2 cellular contexts compared by ENCODE assay signal in the genomic region with DNA sequence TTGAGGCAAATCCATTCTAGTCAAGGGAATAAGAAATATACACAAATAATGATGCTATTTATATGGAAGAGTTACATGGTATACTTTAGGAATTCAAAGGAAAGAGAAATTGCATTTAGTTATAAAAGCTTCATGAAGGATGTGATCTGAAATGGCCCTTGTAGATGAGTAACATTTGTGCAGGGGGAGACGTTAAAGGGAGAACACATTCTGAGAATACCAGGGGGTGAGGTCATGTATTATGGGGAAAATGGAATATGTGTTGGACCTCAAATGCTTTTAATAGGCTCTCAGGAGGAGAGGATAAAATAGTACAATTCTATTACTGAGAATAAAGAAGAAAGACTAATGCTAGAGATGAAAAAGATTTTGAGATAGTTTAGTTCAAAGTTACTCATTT.
TF ChIP-seq lines count a peak whose summit lies in the region.

No MANE protein-coding gene starts in this region.

TF ChIP-seq in SK-N-SH, 30 proteins besides CTCF, POLR2A, EP300 and RAD21 (continued from another document):
- TF ChIP-seq TCF12 (IDR thresholded peaks at IDR 0.05), result no peak
- TF ChIP-seq FOXJ3 (CRISPR knock-in tag; IDR thresholded peaks at IDR 0.05), result no peak
- TF ChIP-seq ELF1 (IDR thresholded peaks at IDR 0.05), result no peak
- no peak for TF ChIP-seq SMC3 (IDR thresholded peaks at IDR 0.05; ENCODE audit: low read depth, low read length)
- TF ChIP-seq CHD2 (IDR thresholded peaks at IDR 0.05; ENCODE audit: low read length, partially characterized antibody), result no peak
- no peak for TF ChIP-seq RFX5 (IDR thresholded peaks at IDR 0.05; ENCODE audit: low read length)
- TF ChIP-seq NRF1 (IDR thresholded peaks at IDR 0.05; ENCODE audit: low read depth, low read length), result no peak
- TF ChIP-seq FOSL2 (IDR thresholded peaks at IDR 0.05; ENCODE audit: borderline replicate concordance, low read depth), result no peak
- no peak for TF ChIP-seq GATA2 (CRISPR knock-in tag; IDR thresholded peaks at IDR 0.05)
- no peak for TF ChIP-seq FOXM1 (IDR thresholded peaks at IDR 0.05; ENCODE audit: low read depth)
TF ChIP-seq in SK-N-SH: peak in this region for 0.

TF ChIP-seq in SK-N-SH treated with all-trans-retinoic acid at 6 μM for 48 hours, 23 proteins besides CTCF, POLR2A, EP300 and RAD21 (continued from another document):
- TF ChIP-seq, protein P1, sequence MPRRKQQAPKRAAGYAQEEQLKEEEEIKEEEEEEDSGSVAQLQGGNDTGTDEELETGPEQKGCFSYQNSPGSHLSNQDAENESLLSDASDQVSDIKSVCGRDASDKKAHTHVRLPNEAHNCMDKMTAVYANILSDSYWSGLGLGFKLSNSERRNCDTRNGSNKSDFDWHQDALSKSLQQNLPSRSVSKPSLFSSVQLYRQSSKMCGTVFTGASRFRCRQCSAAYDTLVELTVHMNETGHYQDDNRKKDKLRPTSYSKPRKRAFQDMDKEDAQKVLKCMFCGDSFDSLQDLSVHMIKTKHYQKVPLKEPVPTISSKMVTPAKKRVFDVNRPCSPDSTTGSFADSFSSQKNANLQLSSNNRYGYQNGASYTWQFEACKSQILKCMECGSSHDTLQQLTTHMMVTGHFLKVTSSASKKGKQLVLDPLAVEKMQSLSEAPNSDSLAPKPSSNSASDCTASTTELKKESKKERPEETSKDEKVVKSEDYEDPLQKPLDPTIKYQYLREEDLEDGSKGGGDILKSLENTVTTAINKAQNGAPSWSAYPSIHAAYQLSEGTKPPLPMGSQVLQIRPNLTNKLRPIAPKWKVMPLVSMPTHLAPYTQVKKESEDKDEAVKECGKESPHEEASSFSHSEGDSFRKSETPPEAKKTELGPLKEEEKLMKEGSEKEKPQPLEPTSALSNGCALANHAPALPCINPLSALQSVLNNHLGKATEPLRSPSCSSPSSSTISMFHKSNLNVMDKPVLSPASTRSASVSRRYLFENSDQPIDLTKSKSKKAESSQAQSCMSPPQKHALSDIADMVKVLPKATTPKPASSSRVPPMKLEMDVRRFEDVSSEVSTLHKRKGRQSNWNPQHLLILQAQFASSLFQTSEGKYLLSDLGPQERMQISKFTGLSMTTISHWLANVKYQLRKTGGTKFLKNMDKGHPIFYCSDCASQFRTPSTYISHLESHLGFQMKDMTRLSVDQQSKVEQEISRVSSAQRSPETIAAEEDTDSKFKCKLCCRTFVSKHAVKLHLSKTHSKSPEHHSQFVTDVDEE (CRISPR knock-in tag; IDR thresholded peaks at IDR 0.05), result no peak
- no peak for TF ChIP-seq TCF4 (CRISPR knock-in tag; IDR thresholded peaks at IDR 0.05; ENCODE audit: borderline replicate concordance)
- TF ChIP-seq RARB (CRISPR knock-in tag; IDR thresholded peaks at IDR 0.05), result no peak
TF ChIP-seq in SK-N-SH treated with all-trans-retinoic acid at 6 μM for 48 hours: peak in this region for 0.
